Comparison of ENCODE assay signal across 8 cellular contexts in the genomic region with DNA sequence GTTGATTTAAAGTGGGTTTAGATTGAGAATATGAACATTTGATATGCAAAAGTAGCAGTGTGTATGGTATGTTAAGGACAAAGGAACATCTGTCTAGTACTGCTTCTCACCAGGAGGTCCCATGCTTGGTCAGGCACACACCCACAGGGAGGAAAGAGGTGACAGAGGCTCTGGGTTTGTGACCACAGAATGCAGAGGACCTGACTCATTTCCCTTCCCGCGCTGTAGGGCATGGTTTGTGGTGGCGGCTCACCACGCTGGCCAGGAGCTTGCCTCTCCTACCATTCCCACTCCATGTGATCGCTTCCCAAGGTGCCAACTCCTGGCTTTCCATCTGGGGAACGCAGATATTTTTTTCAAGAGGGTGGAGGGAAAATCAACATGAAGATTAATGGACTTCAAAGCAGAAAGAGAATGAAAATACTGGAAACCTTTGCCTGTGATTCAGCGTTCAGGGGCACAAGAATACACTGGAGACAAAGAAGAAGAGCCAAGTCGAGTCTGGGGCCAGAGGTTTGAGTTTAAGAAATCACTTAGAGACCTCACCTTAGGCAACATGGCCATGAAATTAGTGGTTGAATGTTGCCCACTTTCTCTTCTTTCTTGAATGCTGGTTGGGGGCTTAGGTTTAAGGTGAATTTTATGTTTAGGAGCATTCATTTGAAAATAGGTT.
DNase-seq lines count a peak whose midpoint lies in the region; ATAC-seq and TF ChIP-seq lines count a peak whose summit lies in the region.

No MANE protein-coding gene starts in this region.

- H3K4me3 ChIP-seq in Jurkat, Clone E6-1 (ENCODE audit: low read length): no peak overlapping the region
- H3K4me3 ChIP-seq in mammary epithelial cell (replicated peaks in 1 of 3; ENCODE audit: insufficient read depth in 1 of 3, low read depth in 2 of 3, low read length in 3 of 3) (no peak overlapping the region), prostate gland (no peak overlapping the region)

- DNase-seq in GM13977 (ENCODE audit: low spot score) (peak; percentile 42), mammary epithelial cell (peak; percentile 91), NCI-H1105 treated with DMSO at 0.1 percent for 48 hours (lab: John Stamatoyannopoulos, UW) (no peak), NCI-H1417 treated with DMSO at 0.1 percent for 48 hours (lab: John Stamatoyannopoulos, UW) (no peak), prostate gland (ENCODE audit: low spot score) (no peak), cardiac septum (ENCODE audit: low spot score) (no peak)
- DNase-seq in Jurkat, Clone E6-1 (ENCODE audit: low read depth, low spot score): peak; percentile 59

- no peaks in the 10 kb centered on the region for H3K79me2 ChIP-seq in mammary epithelial cell (ENCODE audit: insufficient read depth, low read length)

- CTCF ChIA-PET in mammary epithelial cell (lab: Charles Lee; ENCODE audit: low non-redundant PET): no interaction called here

- H3K27me3 ChIP-seq in mammary epithelial cell (ENCODE audit: insufficient read depth, low read length): no peaks in the 10 kb centered on the region
- H3K27me3 ChIP-seq in prostate gland (replicated peaks; ENCODE audit: insufficient read depth): no peaks in the 10 kb centered on the region

- H3K9me3 ChIP-seq in mammary epithelial cell (replicated peaks; ENCODE audit: insufficient read depth, low read length): no peaks in the 10 kb centered on the region
- no peaks in the 10 kb centered on the region for H3K9me3 ChIP-seq in prostate gland

- dilution Hi-C loops in mammary epithelial cell (cut with HindIII; ENCODE audit: low sequenced_read_pairs): no loop called here

- H3K4me1 ChIP-seq in mammary epithelial cell (ENCODE audit: insufficient read depth, low read length) (peaks cover 35% of the 10 kb centered on the region), prostate gland (replicated peaks) (no peaks in the 10 kb centered on the region)

- H3K9ac ChIP-seq in mammary epithelial cell (ENCODE audit: insufficient read depth, low read length): no peak overlapping the region

- H3K4me2 ChIP-seq in mammary epithelial cell (ENCODE audit: insufficient read depth, low read depth, low read length): peak overlapping the region; percentile 38

- intact Hi-C loops in mammary epithelial cell (cut with micrococcal nuclease) (loop anchor here (10.0 kb wide), 3 partner anchors 104 to 694 kb away; no protein-coding TSS in a partner anchor), prostate gland (cut with DNase I) (no loop called here), cardiac septum (cut with DNase I) (no loop called here)

- ATAC-seq in GM21723 (IDR thresholded peaks at IDR 0.05; ENCODE audit: unreplicated experiment): peak; percentile 82

- H3K27ac ChIP-seq in mammary epithelial cell (ENCODE audit: insufficient read depth, low read depth, low read length): no peak overlapping the region
- no peak overlapping the region for H3K27ac ChIP-seq in prostate gland

- TF ChIP-seq CTCF in GM13977 (IDR thresholded peaks at IDR 0.05; ENCODE audit: extremely low read depth, insufficient read depth, missing control alignments) (no peak), mammary epithelial cell (conservative IDR thresholded peaks at IDR 0.05 in 1 of 2, IDR thresholded peaks at IDR 0.05 in 1 of 2; ENCODE audit: extremely low read depth in 1 of 2, insufficient read depth in 1 of 2, low read depth in 1 of 2, low read length in 2 of 2) (no peak), prostate gland (IDR thresholded peaks at IDR 0.05) (no peak)

- H2AFZ ChIP-seq in mammary epithelial cell (ENCODE audit: low read depth, low read length): peak overlapping the region; percentile 23

- H3K36me3 ChIP-seq in mammary epithelial cell (ENCODE audit: insufficient read depth, low read length) (no peaks in the 10 kb centered on the region), prostate gland (no peaks in the 10 kb centered on the region)

- no peak for TF ChIP-seq POLR2A in prostate gland (IDR thresholded peaks at IDR 0.05)

- in situ Hi-C loops in GM13977 (cut with MboI; ENCODE audit: low pct_unique_long_range_greater_than_20kb, low sequenced_read_pairs, unreplicated experiment): no loop called here
- in situ Hi-C loops in mammary epithelial cell (cut with MboI; ENCODE audit: low sequenced_read_pairs in 2 of 2): no loop called here

- no TSS peak for BruUV-seq in mammary epithelial cell (replicated peaks; lab: Mats Ljungman, UMichigan)

- 8% methylated on average over 6 of the region's 8 CpGs for WGBS in mammary epithelial cell (ENCODE audit: low coverage, missing lambda C conversion rate)
- 84% methylated on average over 8 of the region's 8 CpGs for WGBS in prostate gland

- H4K20me1 ChIP-seq in mammary epithelial cell (ENCODE audit: insufficient read depth, low read length): no peaks in the 10 kb centered on the region

Comparison
In these comparisons a context has a peak if more than half of its experiments do, and no peak if none do; other contexts are left out.
1. DNase-seq: peak in GM13977 (single experiment), Jurkat, Clone E6-1 (single experiment) and mammary epithelial cell (single experiment); none in NCI-H1105 treated with DMSO at 0.1 percent for 48 hours (single experiment), NCI-H1417 treated with DMSO at 0.1 percent for 48 hours (single experiment), prostate gland (single experiment) and cardiac septum (single experiment).